8 cellular contexts compared by ENCODE assay signal in genomic region chr15:69475769-69476358, GRCh38. TPM values are rescaled to one million over a fixed set of nuclear protein-coding genes. Genes with fewer than 3 reads are reported as not detected.
A peak's percentile ranks its signal among the peaks of the same experiment; 100 is the strongest.
DNase-seq lines count a peak whose midpoint lies in the region; ATAC-seq and TF ChIP-seq lines count a peak whose summit lies in the region.

No MANE protein-coding gene starts in this region.

- ATAC-seq in RWPE2 (ENCODE audit: low read depth) (peak; percentile 74), omental fat pad (ENCODE audit: low FRiP score) (peak; percentile 78), HG02623 (IDR thresholded peaks at IDR 0.05; ENCODE audit: unreplicated experiment) (no peak)

- H3K36me3 ChIP-seq in RWPE2 (ENCODE audit: low read depth) (no peaks in the 10 kb centered on the region), transverse colon (no peaks in the 10 kb centered on the region)

- intact Hi-C loops in transverse colon (cut with DNase I; ENCODE audit: low total_unique reads), result no loop called here

- DNase-seq in D341Med (ENCODE audit: low spot score) (peak; percentile 84), KBM-7 (peak; percentile 95), RWPE2 (ENCODE audit: low spot score) (peak; percentile 70), foreskin melanocyte (peak; percentile 57), omental fat pad (ENCODE audit: low spot score) (peak; percentile 73), transverse colon (peak; percentile 84)
- DNase-seq in activated T-helper 9 cell treated with anti-CD3 and anti-CD28 coated beads, Interleukin-2, amount 50 U/mL, for 16 hours (ENCODE audit: low read depth), result peak; percentile 58

- H3K9me3 ChIP-seq in RWPE2 (ENCODE audit: severe bottlenecking) (no peaks in the 10 kb centered on the region), transverse colon (peaks cover 0 to 5% of the 10 kb centered on the region in 2 donors)

- in situ Hi-C loops in KBM-7 (cut with MboI; ENCODE audit: low pct_unique_long_range_greater_than_20kb, low sequenced_read_pairs), result no loop called here
- in situ Hi-C loops in transverse colon (cut with MboI; ENCODE audit: low pct_ligation_motif_present in 1 of 4, low pct_unique_long_range_greater_than_20kb in 1 of 4, low sequenced_read_pairs in 3 of 4), result loop anchor here in 3 of 4 donors (10.0 kb wide), 1 partner anchor 1009 kb away; no protein-coding TSS in a partner anchor

- TF ChIP-seq POLR2A in transverse colon (IDR thresholded peaks at IDR 0.05), result no peak

- TF ChIP-seq CTCF in RWPE2 (IDR thresholded peaks at IDR 0.05; ENCODE audit: poor library complexity, severe bottlenecking), result peak; percentile 99
- peak in 1 of 3 donors; percentile 81 for TF ChIP-seq CTCF in omental fat pad (IDR thresholded peaks at IDR 0.05)
- peak; percentile 92 to 96 (median 95) for TF ChIP-seq CTCF in transverse colon (IDR thresholded peaks at IDR 0.05)

- H3K27ac ChIP-seq in RWPE2 (ENCODE audit: poor library complexity, severe bottlenecking), result no peak overlapping the region
- no peak overlapping the region for H3K27ac ChIP-seq in transverse colon

- 30 to 40% methylated on average over 1 to 8 of the region's 8 CpGs for WGBS in transverse colon (ENCODE audit: low coverage in 1 of 2), 2 donors

- TF ChIP-seq EP300 in transverse colon (IDR thresholded peaks at IDR 0.05; ENCODE audit: low read depth), result no peak

- H3K4me3 ChIP-seq in RWPE2 (ENCODE audit: severe bottlenecking) (no peak overlapping the region), transverse colon (no peak overlapping the region)

- H3K4me1 ChIP-seq in RWPE2 (ENCODE audit: insufficient read depth, poor library complexity, severe bottlenecking) (peaks cover 5% of the 10 kb centered on the region), transverse colon (no peaks in the 10 kb centered on the region)

- H3K27me3 ChIP-seq in RWPE2 (ENCODE audit: insufficient read depth, poor library complexity, severe bottlenecking), result no peaks in the 10 kb centered on the region
- H3K27me3 ChIP-seq in transverse colon, result no peaks in the 10 kb centered on the region

RNA-seq across cellular contexts. Expression of gene RPLP1, which starts 23.2 kb away (rescaled TPM):
- total RNA-seq in omental fat pad, result 100 to 1,000 TPM; 539 to 795 (median 579) TPM
- 100 to 1,000 TPM; 279 to 742 (median 450) TPM for total RNA-seq in transverse colon
